6 cellular contexts compared by ENCODE assay signal in the genomic region with DNA sequence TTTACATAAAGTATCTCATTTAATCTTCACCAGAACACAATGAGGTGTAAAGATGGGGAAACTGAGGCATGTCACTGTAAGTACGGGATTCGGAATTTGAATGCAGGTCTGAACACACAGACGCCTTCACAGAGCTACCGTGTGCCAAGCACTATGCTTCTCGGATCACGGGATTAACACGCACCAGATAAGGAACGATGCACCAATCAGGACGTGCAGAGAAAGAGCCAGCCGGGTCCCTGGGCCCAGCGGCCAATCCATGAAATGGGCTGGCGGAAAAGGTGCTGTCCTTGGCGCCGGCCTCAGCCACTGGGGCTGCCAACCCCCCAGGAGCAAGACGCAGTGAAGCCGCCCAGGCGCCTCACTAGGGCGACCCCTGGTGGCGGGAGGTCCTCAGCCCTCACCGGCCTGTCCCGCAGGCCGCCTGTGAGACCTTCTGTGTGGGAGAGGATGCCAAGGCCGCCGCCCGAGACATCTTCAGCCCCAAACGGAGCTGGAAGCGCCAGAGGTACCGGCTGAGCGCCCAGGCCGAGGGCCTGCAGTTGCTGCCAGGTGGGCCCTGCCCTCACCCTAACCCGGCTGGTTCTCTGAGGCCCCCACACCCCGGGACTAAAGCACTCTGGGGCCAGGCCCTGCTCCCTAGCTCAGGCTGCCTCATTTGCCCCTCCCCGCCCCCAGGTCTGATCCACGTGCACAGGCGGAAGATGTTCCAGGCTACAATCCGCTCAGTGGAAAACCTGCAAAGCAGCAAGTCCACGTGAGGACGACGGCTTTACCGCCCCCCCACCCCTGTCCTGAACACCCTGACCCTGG. TPM values are rescaled to one million over a fixed set of nuclear protein-coding genes. Genes with fewer than 3 reads are reported as not detected.
DNase-seq lines count a peak whose midpoint lies in the region; FAIRE-seq and TF ChIP-seq lines count a peak whose summit lies in the region.

No MANE protein-coding gene starts in this region.

- no peaks in the 10 kb centered on the region for H4K20me1 ChIP-seq in PC-9 (ENCODE audit: insufficient read depth)

- no peak overlapping the region for H3K4me3 ChIP-seq in PC-9
- H3K4me3 ChIP-seq in brain microvascular endothelial cell (ENCODE audit: low read depth, low read length): peak overlapping the region; percentile 2
- no peak overlapping the region for H3K4me3 ChIP-seq in neuronal stem cell (ENCODE audit: low read length in 2 of 2)

- POLR2A ChIA-PET in PC-9 (lab: Charles Lee; ENCODE audit: unreplicated experiment): no interaction called here

- peak; percentile 21 for FAIRE-seq in GM19239 (lab: Jason Lieb, UNC)

- peak; percentile 97 for DNase-seq in GM19239 (ENCODE audit: insufficient read length, low spot score)
- DNase-seq in PC-9: peak in 1 of 2 experiments; percentile 26
- no peak for DNase-seq in brain microvascular endothelial cell
- no peak for DNase-seq in neuronal stem cell (ENCODE audit: low spot score)
- DNase-seq in NK-92 (lab: John Stamatoyannopoulos, UW; ENCODE audit: unreplicated experiment): no peak
- no peak for DNase-seq in hippocampal formation (lab: John Stamatoyannopoulos, UW)

- peaks cover 2% of the 10 kb centered on the region for H3K79me1 ChIP-seq in neuronal stem cell (ENCODE audit: low read depth, low read length)

- H3K36me3 ChIP-seq in PC-9 (ENCODE audit: low read depth) (no peaks in the 10 kb centered on the region), brain microvascular endothelial cell (replicated peaks) (no peaks in the 10 kb centered on the region), neuronal stem cell (replicated peaks in 1 of 2; ENCODE audit: control insufficient read depth in 2 of 2, insufficient read depth in 2 of 2, low read length in 2 of 2) (no peaks in the 10 kb centered on the region)

- no CpG with 5 or more reads among the region's 40 CpGs for WGBS in neuronal stem cell (ENCODE audit: extremely low coverage in 2 of 2, insufficient read length in 2 of 2, insufficient replicate concordance in 1 of 2), 2 donors

- no peak overlapping the region for H4K8ac ChIP-seq in neuronal stem cell (ENCODE audit: low read depth, low read length)

- no peak overlapping the region for H3K4me2 ChIP-seq in PC-9
- no peak overlapping the region for H3K4me2 ChIP-seq in neuronal stem cell (ENCODE audit: insufficient read depth, low read length, poor library complexity, severe bottlenecking)

- BruUV-seq in PC-9 (replicated peaks; lab: Mats Ljungman, UMichigan): no TSS peak

- H3K18ac ChIP-seq in neuronal stem cell (ENCODE audit: low read length): peak overlapping the region; percentile 94

- H3K4me1 ChIP-seq in PC-9 (replicated peaks; ENCODE audit: insufficient read depth): peaks cover 33% of the 10 kb centered on the region
- peaks cover 19 to 34% of the 10 kb centered on the region in 2 donors for H3K4me1 ChIP-seq in neuronal stem cell (ENCODE audit: control insufficient read depth in 2 of 2, insufficient read depth in 1 of 2, low read depth in 1 of 2, low read length in 2 of 2)

- H2AFZ ChIP-seq in PC-9 (no peak overlapping the region), neuronal stem cell (ENCODE audit: low read length) (no peak overlapping the region)

- H3K14ac ChIP-seq in neuronal stem cell (ENCODE audit: low read length): no peak overlapping the region

- H3K27me3 ChIP-seq in PC-9 (ENCODE audit: insufficient read depth, low read depth): no peaks in the 10 kb centered on the region
- peaks cover 6% of the 10 kb centered on the region for H3K27me3 ChIP-seq in brain microvascular endothelial cell (replicated peaks)
- H3K27me3 ChIP-seq in neuronal stem cell (ENCODE audit: control insufficient read depth in 3 of 3, insufficient read depth in 3 of 3, low read depth in 1 of 3, low read length in 3 of 3): no peaks in the 10 kb centered on the region

- H3K23ac ChIP-seq in neuronal stem cell (ENCODE audit: low read depth, low read length, poor library complexity): peak overlapping the region; percentile 83

- peak overlapping the region; percentile 38 for H3K9ac ChIP-seq in neuronal stem cell (ENCODE audit: low read depth, low read length, poor library complexity)

- H3K9me2 ChIP-seq in PC-9 (ENCODE audit: insufficient read depth): no peaks in the 10 kb centered on the region

- no peaks in the 10 kb centered on the region for H3K9me3 ChIP-seq in PC-9 (ENCODE audit: insufficient read depth, low read depth)
- no peaks in the 10 kb centered on the region for H3K9me3 ChIP-seq in neuronal stem cell (replicated peaks in 1 of 2; ENCODE audit: control insufficient read depth in 2 of 2, insufficient read depth in 1 of 2, low read depth in 1 of 2, low read length in 2 of 2)

- peak overlapping the region; percentile 99 for H2BK120ac ChIP-seq in neuronal stem cell (ENCODE audit: low read depth, low read length)

- in situ Hi-C loops in brain microvascular endothelial cell (cut with HindIII; ENCODE audit: low pct_ligation_motif_present, low sequenced_read_pairs): no loop called here

- TF ChIP-seq CTCF in PC-9 (conservative IDR thresholded peaks at IDR 0.05) (peak; percentile 69), brain microvascular endothelial cell (IDR thresholded peaks at IDR 0.05; ENCODE audit: low read depth, low read length, missing control alignments) (peak; percentile 85)

- CTCF ChIA-PET in PC-9 (lab: Charles Lee): interaction anchor here (1.0 kb wide), 1 partner anchor 16 kb away, joined by 7 read pairs; a partner anchor contains a TSS

- no peak overlapping the region for H3K4ac ChIP-seq in neuronal stem cell (ENCODE audit: low read length)

- peaks cover 11% of the 10 kb centered on the region for H3F3A ChIP-seq in PC-9 (ENCODE audit: insufficient read depth, low read depth)

- intact Hi-C loops in PC-9 (cut with micrococcal nuclease; ENCODE audit: unreplicated experiment): no loop called here

- H4K91ac ChIP-seq in neuronal stem cell (ENCODE audit: low read depth, low read length, poor library complexity): no peak overlapping the region

- H3K27ac ChIP-seq in PC-9: no peak overlapping the region
- H3K27ac ChIP-seq in brain microvascular endothelial cell: no peak overlapping the region
- no peak overlapping the region for H3K27ac ChIP-seq in neuronal stem cell (replicated peaks; ENCODE audit: low read length)

- no peaks in the 10 kb centered on the region for H3K79me2 ChIP-seq in PC-9 (ENCODE audit: low read depth)

- peak overlapping the region; percentile 98 for H2BK15ac ChIP-seq in neuronal stem cell (ENCODE audit: low read length)

- peak overlapping the region; percentile 94 for H2BK5ac ChIP-seq in neuronal stem cell (ENCODE audit: low read length)

- H2BK12ac ChIP-seq in neuronal stem cell (ENCODE audit: low read length): peak overlapping the region; percentile 75

- H2AK5ac ChIP-seq in neuronal stem cell (ENCODE audit: low read depth, low read length): peak overlapping the region; percentile 99

RNA-seq across cellular contexts. Expression of a gene that starts 15.6 kb away (rescaled TPM):
- total RNA-seq in PC-9 (2021): 9.7 and 13.7 TPM in 2 replicates
- polyA plus RNA-seq in neuronal stem cell (2013, experiment 1 of 2): 6.3 TPM
- 5.0 TPM for polyA plus RNA-seq in neuronal stem cell (2013, experiment 2 of 2)

RNA-seq across cellular contexts. Expression of a gene that starts 17.9 kb away (rescaled TPM):
- total RNA-seq in PC-9 (2021): 1.8 and 3.2 TPM in 2 replicates
- polyA plus RNA-seq in neuronal stem cell (2013, experiment 1 of 2): 5.4 TPM
- polyA plus RNA-seq in neuronal stem cell (2013, experiment 2 of 2): 5.6 TPM

RNA-seq across cellular contexts. Expression of a gene that starts 19.5 kb away (rescaled TPM):
- total RNA-seq in PC-9 (2021): 51.8 and 61.9 TPM in 2 replicates
- 8.6 TPM for polyA plus RNA-seq in neuronal stem cell (2013, experiment 1 of 2)
- 8.5 TPM for polyA plus RNA-seq in neuronal stem cell (2013, experiment 2 of 2)

RNA-seq across cellular contexts. Expression of a gene that starts 30.6 kb away (rescaled TPM):
- total RNA-seq in PC-9 (2021): 1.5 and 1.6 TPM in 2 replicates
- polyA plus RNA-seq in neuronal stem cell (2013, experiment 1 of 2): 9.1 TPM
- polyA plus RNA-seq in neuronal stem cell (2013, experiment 2 of 2): 9.1 TPM

RNA-seq across cellular contexts. Expression of a gene that starts 39.6 kb away (rescaled TPM):
- total RNA-seq in PC-9 (2021): 7.6 and 10.5 TPM in 2 replicates
- 5.1 TPM for polyA plus RNA-seq in neuronal stem cell (2013, experiment 1 of 2)
- 4.6 TPM for polyA plus RNA-seq in neuronal stem cell (2013, experiment 2 of 2)
